ENCODE assay signal across 16 cellular contexts in the genomic region with DNA sequence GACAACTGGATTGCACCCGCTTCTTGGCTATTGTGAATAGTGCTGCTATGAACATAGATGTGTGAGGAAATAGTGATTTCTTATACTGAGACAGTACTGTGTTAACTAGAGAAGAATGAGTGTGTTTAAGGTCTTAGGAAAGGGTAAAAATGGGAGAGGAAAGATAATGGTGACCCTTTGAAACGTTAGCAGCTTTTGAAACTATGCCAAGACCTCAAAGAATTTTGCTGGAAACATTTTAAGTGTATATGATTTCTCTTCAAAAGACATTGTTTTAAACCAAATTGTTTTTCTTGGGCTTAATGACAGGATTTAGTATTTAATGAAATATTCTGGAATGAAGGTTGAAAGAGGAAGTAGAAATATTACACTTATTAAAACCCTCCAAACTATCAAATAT.
A peak's percentile ranks its signal among the peaks of the same experiment; 100 is the strongest.
DNase-seq lines count a peak whose midpoint lies in the region; ATAC-seq lines count a peak whose summit lies in the region.
"Had no signal": no experiment of that assay in that cellular context is flagged by ENCODE, and none has a peak within 500 bp of the region (broad histone marks: within the 10 kb centered on the region; RNA-seq: fewer than 3 reads in every experiment).

No MANE protein-coding gene starts in this region.

- intact Hi-C loops in activated T-helper 1 cell treated with anti-CD3 and anti-CD28 coated beads, Interleukin-12 subunit alpha, Interleukin-12 subunit beta, Interleukin-2, Interleukin-4 antibody, amounts not matched to agents 30 ng/mL and 10 ng/mL and 1 ng/mL, durations not matched to agents 14 hours and 24 hours and 36 hours (cut with micrococcal nuclease) = loop anchor here (1.0 to 5.0 kb wide), 6 partner anchors 58 to 362 kb away; no protein-coding TSS in a partner anchor

- H3K36me3 Mint-ChIP-seq in stimulated activated naive CD8-positive, alpha-beta T cell treated with anti-CD3 and anti-CD28 coated beads, Interleukin-15, Interleukin-2, amounts not matched to agents 100 ng/mL and 50 ng/mL, for 24 hours (ENCODE audit: low read depth) = no peaks in the 10 kb centered on the region
- H3K36me3 Mint-ChIP-seq in activated T-helper 1 cell treated with anti-CD3 and anti-CD28 coated beads, Interleukin-12 subunit alpha, Interleukin-12 subunit beta, Interleukin-2, Interleukin-4 antibody, amounts not matched to agents 30 ng/mL and 10 ng/mL and 1 ng/mL, durations not matched to agents 14 hours and 24 hours and 36 hours (ENCODE audit: low read depth) = no peaks in the 10 kb centered on the region
- H3K36me3 Mint-ChIP-seq: CD4-positive, alpha-beta memory T cell had no signal

- no peaks in the 10 kb centered on the region for H3K27me3 Mint-ChIP-seq in stimulated activated naive CD8-positive, alpha-beta T cell treated with anti-CD3 and anti-CD28 coated beads, Interleukin-15, Interleukin-2, amounts not matched to agents 100 ng/mL and 50 ng/mL, for 24 hours
- peaks cover 2% of the 10 kb centered on the region for H3K27me3 Mint-ChIP-seq in activated T-helper 1 cell treated with anti-CD3 and anti-CD28 coated beads, Interleukin-12 subunit alpha, Interleukin-12 subunit beta, Interleukin-2, Interleukin-4 antibody, amounts not matched to agents 30 ng/mL and 10 ng/mL and 1 ng/mL, durations not matched to agents 14 hours and 24 hours and 36 hours (ENCODE audit: insufficient read depth)
- H3K27me3 Mint-ChIP-seq: CD4-positive, alpha-beta memory T cell had no signal

- ATAC-seq in stimulated activated naive CD8-positive, alpha-beta T cell treated with anti-CD3 and anti-CD28 coated beads, Interleukin-15, Interleukin-2, amounts not matched to agents 100 U/mL and 50 U/mL, for 24 hours = no peak
- ATAC-seq: HepG2 had no signal

- no peak for DNase-seq in stimulated activated naive CD8-positive, alpha-beta T cell treated with anti-CD3 and anti-CD28 coated beads, Interleukin-15, Interleukin-2, amounts not matched to agents 100 U/mL and 50 U/mL, for 24 hours
- no peak for DNase-seq in activated T-helper 1 cell treated with anti-CD3 and anti-CD28 coated beads, Interleukin-12 subunit alpha, Interleukin-12 subunit beta, Interleukin-2, Interleukin-4 antibody, amounts not matched to agents 30 ng/mL and 10 ng/mL and 1 ng/mL, durations not matched to agents 14 hours and 24 hours and 36 hours (ENCODE audit: low spot score)
- DNase-seq in fibroblast of gingiva (ENCODE audit: low read depth) (peak; percentile 9), medulla oblongata (ENCODE audit: extremely low spot score) (no peak), nucleus accumbens (lab: John Stamatoyannopoulos, UW) (no peak), SIG-M5 treated with dmso at 0.1 percent for 504 hours (lab: John Stamatoyannopoulos, UW; ENCODE audit: unreplicated experiment) (no peak)
- no peak for DNase-seq in activated CD4-positive, alpha-beta T cell treated with anti-CD3 and anti-CD28 coated beads for 1 hour
- DNase-seq: CD4-positive, alpha-beta memory T cell; NCI-H1436; NCI-H1930; NCI-H226; NCI-H524; NCI-H82; SJCRH30 had no signal

- H3K4me3 Mint-ChIP-seq in stimulated activated naive CD8-positive, alpha-beta T cell treated with anti-CD3 and anti-CD28 coated beads, Interleukin-15, Interleukin-2, amounts not matched to agents 100 ng/mL and 50 ng/mL, for 24 hours = no peak overlapping the region
- no peak overlapping the region for H3K4me3 Mint-ChIP-seq in activated T-helper 1 cell treated with anti-CD3 and anti-CD28 coated beads, Interleukin-12 subunit alpha, Interleukin-12 subunit beta, Interleukin-2, Interleukin-4 antibody, amounts not matched to agents 30 ng/mL and 10 ng/mL and 1 ng/mL, durations not matched to agents 14 hours and 24 hours and 36 hours

- peak overlapping the region; percentile 75 for H3K27ac Mint-ChIP-seq in stimulated activated naive CD8-positive, alpha-beta T cell treated with anti-CD3 and anti-CD28 coated beads, Interleukin-15, Interleukin-2, amounts not matched to agents 100 ng/mL and 50 ng/mL, for 24 hours
- H3K27ac Mint-ChIP-seq in activated T-helper 1 cell treated with anti-CD3 and anti-CD28 coated beads, Interleukin-12 subunit alpha, Interleukin-12 subunit beta, Interleukin-2, Interleukin-4 antibody, amounts not matched to agents 30 ng/mL and 10 ng/mL and 1 ng/mL, durations not matched to agents 14 hours and 24 hours and 36 hours = peak overlapping the region; percentile 43

- peaks cover 42% of the 10 kb centered on the region for H3K4me1 Mint-ChIP-seq in stimulated activated naive CD8-positive, alpha-beta T cell treated with anti-CD3 and anti-CD28 coated beads, Interleukin-15, Interleukin-2, amounts not matched to agents 100 ng/mL and 50 ng/mL, for 24 hours (ENCODE audit: low read depth)
- peaks cover 40% of the 10 kb centered on the region for H3K4me1 Mint-ChIP-seq in activated T-helper 1 cell treated with anti-CD3 and anti-CD28 coated beads, Interleukin-12 subunit alpha, Interleukin-12 subunit beta, Interleukin-2, Interleukin-4 antibody, amounts not matched to agents 30 ng/mL and 10 ng/mL and 1 ng/mL, durations not matched to agents 14 hours and 24 hours and 36 hours (ENCODE audit: low read depth)

- no peaks in the 10 kb centered on the region for H3K9me3 Mint-ChIP-seq in stimulated activated naive CD8-positive, alpha-beta T cell treated with anti-CD3 and anti-CD28 coated beads, Interleukin-15, Interleukin-2, amounts not matched to agents 100 ng/mL and 50 ng/mL, for 24 hours
- no peaks in the 10 kb centered on the region for H3K9me3 Mint-ChIP-seq in activated T-helper 1 cell treated with anti-CD3 and anti-CD28 coated beads, Interleukin-12 subunit alpha, Interleukin-12 subunit beta, Interleukin-2, Interleukin-4 antibody, amounts not matched to agents 30 ng/mL and 10 ng/mL and 1 ng/mL, durations not matched to agents 14 hours and 24 hours and 36 hours
